In the genomic region with DNA sequence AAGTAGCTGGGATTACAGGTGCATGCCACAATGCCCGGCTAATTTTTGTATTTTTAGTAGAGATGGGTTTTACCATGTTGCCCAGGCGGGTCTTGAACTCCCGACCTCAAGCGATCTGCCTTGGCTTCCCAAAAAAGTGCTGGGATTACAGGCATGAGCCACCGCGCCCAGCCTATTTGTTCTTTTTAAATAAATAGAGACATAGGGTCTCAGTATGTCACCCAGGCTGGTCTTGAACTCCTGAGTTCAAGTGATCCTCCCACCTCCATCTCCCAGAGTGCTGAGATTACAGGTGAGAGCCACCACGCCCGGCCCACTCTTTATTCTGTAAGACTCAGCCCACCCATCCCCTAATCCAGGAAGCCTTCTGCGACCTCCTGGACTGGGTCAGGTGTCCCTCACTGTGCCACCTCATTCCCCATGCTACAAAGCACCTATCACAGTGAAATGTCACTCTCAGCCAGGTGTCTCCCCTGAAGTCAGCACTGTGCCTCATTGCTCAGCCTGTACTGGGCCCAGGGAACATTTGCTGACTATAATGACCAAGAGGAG, we compare ENCODE assay signal across 1 cellular context.
TF ChIP-seq lines count a peak whose summit lies in the region.

No MANE protein-coding gene starts in this region.

TF ChIP-seq in WTC11, 78 proteins besides CTCF, POLR2A, EP300 and RAD21 (continued from another document):
- no peak for TF ChIP-seq ZNF416 (CRISPR knock-in tag; IDR thresholded peaks at IDR 0.05)
- TF ChIP-seq, protein P1, sequence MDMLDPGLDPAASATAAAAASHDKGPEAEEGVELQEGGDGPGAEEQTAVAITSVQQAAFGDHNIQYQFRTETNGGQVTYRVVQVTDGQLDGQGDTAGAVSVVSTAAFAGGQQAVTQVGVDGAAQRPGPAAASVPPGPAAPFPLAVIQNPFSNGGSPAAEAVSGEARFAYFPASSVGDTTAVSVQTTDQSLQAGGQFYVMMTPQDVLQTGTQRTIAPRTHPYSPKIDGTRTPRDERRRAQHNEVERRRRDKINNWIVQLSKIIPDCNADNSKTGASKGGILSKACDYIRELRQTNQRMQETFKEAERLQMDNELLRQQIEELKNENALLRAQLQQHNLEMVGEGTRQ (CRISPR knock-in tag; IDR thresholded peaks at IDR 0.05): no peak
TF ChIP-seq in WTC11: peak in this region for 0.
